ENCODE assay signal across 8 cellular contexts in the genomic region with DNA sequence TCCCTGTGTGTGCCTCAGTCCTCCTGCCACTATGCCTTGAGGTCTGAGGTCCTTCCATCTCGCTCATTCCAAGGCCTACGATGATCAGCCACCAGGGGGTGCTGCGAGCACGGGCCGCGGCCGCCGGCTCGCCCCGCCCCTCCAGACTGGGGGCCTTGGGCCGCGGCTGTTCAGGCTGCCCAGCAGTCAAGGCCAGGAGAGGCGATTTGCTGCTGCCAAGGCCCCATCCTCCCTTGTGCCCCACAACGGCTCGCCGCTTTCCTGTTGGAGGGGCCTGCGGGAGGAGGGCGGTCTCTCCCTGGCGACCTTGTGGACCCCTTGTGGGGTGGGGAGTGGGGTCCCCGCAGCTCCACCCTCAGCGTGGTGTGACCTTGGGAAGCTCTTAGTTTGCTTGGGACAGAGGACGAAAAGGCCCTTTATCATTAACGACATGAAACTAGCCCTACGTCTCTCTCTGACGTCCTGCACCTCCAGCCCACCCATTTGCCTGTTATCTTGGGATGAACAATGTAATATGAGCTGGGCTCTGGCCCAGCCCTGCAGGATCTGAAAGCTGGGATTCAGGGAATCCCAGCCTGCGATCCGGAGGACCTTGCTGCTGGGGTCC.
DNase-seq lines count a peak whose midpoint lies in the region; ATAC-seq, FAIRE-seq and TF ChIP-seq lines count a peak whose summit lies in the region.

No MANE protein-coding gene starts in this region.

- H3K36me3 Mint-ChIP-seq in central memory CD8-positive, alpha-beta T cell (ENCODE audit: insufficient read depth): peaks cover 4% of the 10 kb centered on the region

- DNase-seq in AG10803 (ENCODE audit: low read depth) (peak; percentile 69), H54 (ENCODE audit: insufficient read length, low spot score) (peak; percentile 83), NCI-H2227 (lab: John Stamatoyannopoulos, UW; ENCODE audit: unreplicated experiment) (peak; percentile 80), kidney tubule cell (ENCODE audit: low spot score) (peak; percentile 79)
- DNase-seq in activated CD4-positive, CD25-positive, alpha-beta regulatory T cell treated with anti-CD3 and anti-CD28 coated beads, Interleukin-2, amount 50 U/mL, for 72 hours: peak; percentile 92
- peak; percentile 61 to 78 for DNase-seq in central memory CD8-positive, alpha-beta T cell (ENCODE audit: low spot score in 2 of 2)
- DNase-seq in stimulated activated CD4-positive, alpha-beta T cell treated with anti-CD3 and anti-CD28 coated beads, Interleukin-15, amount 100 ng/mL, for 24 hours: peak; percentile 88

- H3K9me3 Mint-ChIP-seq in central memory CD8-positive, alpha-beta T cell: no peaks in the 10 kb centered on the region

- peak overlapping the region; percentile 52 for H3K4me3 Mint-ChIP-seq in central memory CD8-positive, alpha-beta T cell

- no peak for TF ChIP-seq POLR2A in H54 (IDR thresholded peaks at IDR 0.05; ENCODE audit: low read depth, low read length)

- peaks cover 19% of the 10 kb centered on the region for H3K27me3 Mint-ChIP-seq in central memory CD8-positive, alpha-beta T cell

- H3K4me1 Mint-ChIP-seq in central memory CD8-positive, alpha-beta T cell: no peaks in the 10 kb centered on the region

- peak overlapping the region; percentile 41 for H3K4me3 ChIP-seq in AG10803 (ENCODE audit: low read length)

- H3K27ac Mint-ChIP-seq in central memory CD8-positive, alpha-beta T cell (ENCODE audit: low read depth): no peak overlapping the region

- peak; percentile 74 for ATAC-seq in central memory CD8-positive, alpha-beta T cell (replicated peaks; ENCODE audit: extremely low read depth, poor library complexity, severe bottlenecking)
- ATAC-seq in HG03095 (IDR thresholded peaks at IDR 0.05; ENCODE audit: unreplicated experiment): no peak

- TF ChIP-seq CTCF in AG10803 (conservative IDR thresholded peaks at IDR 0.05; ENCODE audit: low read length): peak; percentile 71

- peak; percentile 61 for FAIRE-seq in H54 (lab: Jason Lieb, UNC)
